In genomic region chr5:149618581-149619248, GRCh38 we compare ENCODE assay signal across 8 cellular contexts. TPM values are rescaled to one million over a fixed set of nuclear protein-coding genes. Genes with fewer than 3 reads are reported as not detected.
DNase-seq lines count a peak whose midpoint lies in the region; ATAC-seq and TF ChIP-seq lines count a peak whose summit lies in the region.

No MANE protein-coding gene starts in this region.

- H3K27ac Mint-ChIP-seq in activated CD8-positive, alpha-beta memory T cell treated with anti-CD3 and anti-CD28 coated beads, Interleukin-2, amount 10 ng/mL, durations not matched to agents 7 days and 5 days = no peak overlapping the region

- H3K27ac ChIP-seq in VCaP = 0 out of 2 replicates have a peak overlapping the region, but pooled peaks have one; percentile 10

- no peak overlapping the region for H3K4me3 Mint-ChIP-seq in activated CD8-positive, alpha-beta memory T cell treated with anti-CD3 and anti-CD28 coated beads, Interleukin-2, amount 10 ng/mL, durations not matched to agents 7 days and 5 days

- H3K4me1 Mint-ChIP-seq in activated CD8-positive, alpha-beta memory T cell treated with anti-CD3 and anti-CD28 coated beads, Interleukin-2, amount 10 ng/mL, durations not matched to agents 7 days and 5 days = peaks cover 29% of the 10 kb centered on the region

- peaks cover 4% of the 10 kb centered on the region for H3K27me3 Mint-ChIP-seq in activated CD8-positive, alpha-beta memory T cell treated with anti-CD3 and anti-CD28 coated beads, Interleukin-2, amount 10 ng/mL, durations not matched to agents 7 days and 5 days

- H3K36me3 Mint-ChIP-seq in activated CD8-positive, alpha-beta memory T cell treated with anti-CD3 and anti-CD28 coated beads, Interleukin-2, amount 10 ng/mL, durations not matched to agents 7 days and 5 days = no peaks in the 10 kb centered on the region

- H3K4me3 ChIP-seq in fibroblast of pulmonary artery (replicated peaks; ENCODE audit: low read depth, low read length) = no peak overlapping the region

- DNase-seq in activated CD8-positive, alpha-beta memory T cell treated with anti-CD3 and anti-CD28 coated beads, Interleukin-2, amount 10 ng/mL, durations not matched to agents 7 days and 5 days = peak; percentile 57
- no peak for DNase-seq in activated CD8-positive, alpha-beta memory T cell treated with anti-CD3 and anti-CD28 coated beads, Interleukin-2, amount 50 U/mL, for 4 hours
- DNase-seq in NAMALWA (ENCODE audit: low spot score) = peak; percentile 69
- DNase-seq in fibroblast of pulmonary artery (ENCODE audit: low read depth) = peak; percentile 82
- peak in 32 of 56 donors; percentile 5 to 64 (median 25) for DNase-seq in nucleus accumbens (lab: John Stamatoyannopoulos, UW)

- H3K9me3 Mint-ChIP-seq in activated CD8-positive, alpha-beta memory T cell treated with anti-CD3 and anti-CD28 coated beads, Interleukin-2, amount 10 ng/mL, durations not matched to agents 7 days and 5 days (ENCODE audit: low read depth) = no peaks in the 10 kb centered on the region

- ATAC-seq in activated CD8-positive, alpha-beta memory T cell treated with anti-CD3 and anti-CD28 coated beads, Interleukin-2, amount 10 ng/mL, durations not matched to agents 7 days and 5 days = peak; percentile 69
- ATAC-seq in GM21825 (IDR thresholded peaks at IDR 0.05; ENCODE audit: unreplicated experiment) (peak; percentile 49), HG03565 (IDR thresholded peaks at IDR 0.05; ENCODE audit: unreplicated experiment) (no peak)

- TF ChIP-seq CTCF in VCaP (conservative IDR thresholded peaks at IDR 0.05) = peak; percentile 82
- TF ChIP-seq CTCF in fibroblast of pulmonary artery (IDR thresholded peaks at IDR 0.05; ENCODE audit: low read length, missing control alignments) = peak; percentile 80

- CTCF ChIA-PET in activated CD8-positive, alpha-beta memory T cell treated with anti-CD3 and anti-CD28 coated beads, Interleukin-2, amount 10 ng/mL, durations not matched to agents 7 days and 5 days (lab: Charles Lee) = interaction anchor here (0.6 to 3.1 kb wide), 21 partner anchors 10 to 606 kb away, joined by 3 to 19 read pairs (median 5); no protein-coding TSS in a partner anchor

RNA-seq across cellular contexts. Expression of gene ARHGEF37, which starts 37.4 kb away (rescaled TPM):
- total RNA-seq in activated CD8-positive, alpha-beta memory T cell treated with anti-CD3 and anti-CD28 coated beads, Interleukin-2, amount 10 ng/mL, durations not matched to agents 7 days and 5 days = 1 to 10 TPM in 1 of 2 experiments, under 1 TPM in 1; 0.37 to 1.1 TPM
